Comparison of ENCODE assay signal across 1 cellular context in genomic region chr17:36641877-36642845, GRCh38.
TF ChIP-seq lines count a peak whose summit lies in the region.

No MANE protein-coding gene starts in this region.

TF ChIP-seq in SK-N-SH treated with all-trans-retinoic acid at 6 μM for 48 hours, 23 proteins besides CTCF, POLR2A, EP300 and RAD21:
- TF ChIP-seq TSHZ2 (CRISPR knock-in tag; IDR thresholded peaks at IDR 0.05) (no peak), ZNF70 (CRISPR knock-in tag; IDR thresholded peaks at IDR 0.05) (no peak), ARNTL (CRISPR knock-in tag; IDR thresholded peaks at IDR 0.05; ENCODE audit: borderline replicate concordance, low read depth) (no peak), SNAI2 (CRISPR knock-in tag; IDR thresholded peaks at IDR 0.05) (no peak), TCF4 (CRISPR knock-in tag; IDR thresholded peaks at IDR 0.05; ENCODE audit: borderline replicate concordance) (no peak), RARB (CRISPR knock-in tag; IDR thresholded peaks at IDR 0.05) (no peak), GLIS3 (CRISPR knock-in tag; IDR thresholded peaks at IDR 0.05) (no peak)
